Comparison of ENCODE assay signal across 8 cellular contexts in the genomic region with DNA sequence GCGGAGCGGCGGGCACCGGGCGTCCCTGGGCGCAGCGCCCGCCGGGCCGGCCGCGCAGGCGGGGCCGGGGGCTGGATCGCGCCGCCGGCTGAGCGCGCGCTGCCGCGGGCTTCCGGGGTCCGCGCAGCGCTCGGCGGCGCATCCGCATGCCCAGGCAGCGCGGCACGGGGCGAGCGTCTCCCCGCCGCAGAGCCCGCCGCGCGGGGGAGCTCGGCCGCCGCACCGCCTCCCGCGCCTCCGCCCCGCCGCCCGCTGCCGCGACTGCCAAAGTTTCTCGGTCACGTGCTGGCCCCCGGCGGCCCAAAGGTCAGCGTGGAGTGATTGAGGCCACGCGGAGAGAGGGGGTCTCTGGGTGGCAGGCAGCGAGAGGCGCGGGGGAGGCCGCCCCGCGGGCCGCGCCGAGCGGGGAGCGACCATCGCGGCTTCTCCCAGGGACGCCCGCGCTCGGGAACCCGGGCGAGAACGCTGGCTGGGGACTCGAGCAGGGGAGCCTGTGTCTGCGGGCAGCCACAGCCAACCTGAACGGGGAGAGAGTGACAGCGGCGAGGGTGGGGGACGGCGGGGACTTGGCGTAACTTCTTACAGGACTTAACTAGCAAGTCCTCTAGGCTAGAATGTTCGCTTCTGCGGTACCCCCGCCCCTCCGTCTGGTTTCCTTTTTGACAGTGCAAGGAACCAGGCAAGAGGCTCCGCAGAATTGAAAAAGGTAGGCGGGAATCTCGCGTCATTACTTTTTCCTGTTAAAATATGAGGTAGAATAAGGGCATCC. TPM values are rescaled to one million over a fixed set of nuclear protein-coding genes. Genes with fewer than 3 reads are reported as not detected.
DNase-seq lines count a peak whose midpoint lies in the region; ATAC-seq and TF ChIP-seq lines count a peak whose summit lies in the region.

A gene with protein sequence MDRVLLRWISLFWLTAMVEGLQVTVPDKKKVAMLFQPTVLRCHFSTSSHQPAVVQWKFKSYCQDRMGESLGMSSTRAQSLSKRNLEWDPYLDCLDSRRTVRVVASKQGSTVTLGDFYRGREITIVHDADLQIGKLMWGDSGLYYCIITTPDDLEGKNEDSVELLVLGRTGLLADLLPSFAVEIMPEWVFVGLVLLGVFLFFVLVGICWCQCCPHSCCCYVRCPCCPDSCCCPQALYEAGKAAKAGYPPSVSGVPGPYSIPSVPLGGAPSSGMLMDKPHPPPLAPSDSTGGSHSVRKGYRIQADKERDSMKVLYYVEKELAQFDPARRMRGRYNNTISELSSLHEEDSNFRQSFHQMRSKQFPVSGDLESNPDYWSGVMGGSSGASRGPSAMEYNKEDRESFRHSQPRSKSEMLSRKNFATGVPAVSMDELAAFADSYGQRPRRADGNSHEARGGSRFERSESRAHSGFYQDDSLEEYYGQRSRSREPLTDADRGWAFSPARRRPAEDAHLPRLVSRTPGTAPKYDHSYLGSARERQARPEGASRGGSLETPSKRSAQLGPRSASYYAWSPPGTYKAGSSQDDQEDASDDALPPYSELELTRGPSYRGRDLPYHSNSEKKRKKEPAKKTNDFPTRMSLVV (minus strand): TSS at position 180 of the 769 bp plus-strand sequence. CDS start 272 bp downstream, outside the sequence.

- WGBS in heart left ventricle, 4 donors: 0 to 1% (median 0%) methylated on average over 23 to 97 of the region's 97 CpGs

- intact Hi-C loops in heart left ventricle (cut with DNase I): loop anchor here in 3 of 10 donors (5.0 to 10.0 kb wide), 3 partner anchors 51 to 82 kb away; no protein-coding TSS in a partner anchor
- intact Hi-C loops in posterior cingulate gyrus (cut with DNase I): loop anchor here (1.0 to 10.0 kb wide), 3 partner anchors 28 to 131 kb away; no protein-coding TSS in a partner anchor

- H3K9me3 ChIP-seq in SJSA1 (replicated peaks) (no peaks in the 10 kb centered on the region), heart left ventricle (no peaks in the 10 kb centered on the region)

- TF ChIP-seq CTCF in heart left ventricle (IDR thresholded peaks at IDR 0.05): peak in 3 of 12 donors; percentile 21 to 34 (median 24)

- H3K27me3 ChIP-seq in SJSA1 (replicated peaks): no peaks in the 10 kb centered on the region
- H3K27me3 ChIP-seq in heart left ventricle: peaks cover 0 to 51% (median 7%) of the 10 kb centered on the region in 9 donors

- H3K9me3 Mint-ChIP-seq in activated naive CD4-positive, alpha-beta T cell treated with anti-CD3 and anti-CD28 coated beads, Interleukin-2, amount 50 U/mL, for 72 hours: no peaks in the 10 kb centered on the region

- peak; percentile 71 for ATAC-seq in GM18907 (IDR thresholded peaks at IDR 0.05; ENCODE audit: unreplicated experiment)
- ATAC-seq in HG03342 (IDR thresholded peaks at IDR 0.05; ENCODE audit: unreplicated experiment): peak; percentile 66
- peak; percentile 74 to 83 for ATAC-seq in activated naive CD4-positive, alpha-beta T cell treated with anti-CD3 and anti-CD28 coated beads, Interleukin-2, amount 50 U/mL, for 72 hours
- peak; percentile 26 to 91 (median 80) for ATAC-seq in heart left ventricle

- H3K27ac ChIP-seq in SJSA1 (peak within 1 kb of the TSS; percentile 49; the same call in 1 of the 2 replicates), heart left ventricle (peak within 1 kb of the TSS in 11 of 12 donors; percentile 50 to 87 (median 71))

- peak within 1 kb of the TSS; percentile 85 for H3K4me3 ChIP-seq in SJSA1
- H3K4me3 ChIP-seq in heart left ventricle: peak within 1 kb of the TSS; percentile 55 to 90 (median 70)

- H3K36me3 Mint-ChIP-seq in activated naive CD4-positive, alpha-beta T cell treated with anti-CD3 and anti-CD28 coated beads, Interleukin-2, amount 50 U/mL, for 72 hours: peaks cover 0 to 9% of the 10 kb centered on the region in 2 donors

- H3K36me3 ChIP-seq in SJSA1 (no peaks in the 10 kb centered on the region), heart left ventricle (no peaks in the 10 kb centered on the region)

- DNase-seq in AG08395 (ENCODE audit: low spot score) (peak; percentile 16), SJSA1 (ENCODE audit: low read depth in 1 of 2, low spot score in 2 of 2) (peak; percentile 66 to 73), heart left ventricle (peak; percentile 45 to 72 (median 58)), posterior cingulate gyrus (peak; percentile 50 to 94 (median 66)), ureter (ENCODE audit: low spot score) (peak; percentile 56)
- peak; percentile 56 to 64 for DNase-seq in activated naive CD4-positive, alpha-beta T cell treated with anti-CD3 and anti-CD28 coated beads, Interleukin-2, amount 50 U/mL, for 72 hours (ENCODE audit: low spot score in 2 of 2)

- peaks cover 16% of the 10 kb centered on the region for H3K4me1 ChIP-seq in SJSA1 (replicated peaks)
- peaks cover 0 to 19% (median 2%) of the 10 kb centered on the region in 12 donors for H3K4me1 ChIP-seq in heart left ventricle

- TF ChIP-seq POLR2A in heart left ventricle (IDR thresholded peaks at IDR 0.05): no peak

- peak within 1 kb of the TSS; percentile 57 to 85 for H3K27ac Mint-ChIP-seq in activated naive CD4-positive, alpha-beta T cell treated with anti-CD3 and anti-CD28 coated beads, Interleukin-2, amount 50 U/mL, for 72 hours

RNA-seq across cellular contexts. Expression of the gene that starts here (rescaled TPM):
- total RNA-seq in SJSA1 (2014; rRNA removed; shearing (Covaris generic)): 39.4 and 43.5 TPM in 2 replicates
- total RNA-seq in activated naive CD4-positive, alpha-beta T cell treated with anti-CD3 and anti-CD28 coated beads, Interleukin-2, amount 50 U/mL, for 72 hours: 10 to 100 TPM; 10.2 to 14.6 TPM
- 10 to 100 TPM in 2 of 9 donors, 1 to 10 TPM in 7; 3.2 to 12.4 (median 6.3) TPM for total RNA-seq in heart left ventricle
- polyA plus RNA-seq in heart left ventricle: 1 to 10 TPM in 1 of 2 donors, under 1 TPM in 1; 0.84 to 3.4 TPM
- total RNA-seq in ureter: 14.2 TPM

Comparison
In these comparisons a context has a peak if more than half of its experiments do, and no peak if none do; other contexts are left out.
1. Peak in every context shown above with its lines: DNase-seq, ATAC-seq, H3K4me3 ChIP-seq and H3K27ac ChIP-seq.
2. DNase-seq: peak in every context shown above with its lines; median percentile 70 in SJSA1; 66 in posterior cingulate gyrus; 60 in activated naive CD4-positive, alpha-beta T cell treated with anti-CD3 and anti-CD28 coated beads, Interleukin-2, amount 50 U/mL, for 72 hours; 58 in heart left ventricle; 56 in ureter; 16 in AG08395.